In the genomic region with DNA sequence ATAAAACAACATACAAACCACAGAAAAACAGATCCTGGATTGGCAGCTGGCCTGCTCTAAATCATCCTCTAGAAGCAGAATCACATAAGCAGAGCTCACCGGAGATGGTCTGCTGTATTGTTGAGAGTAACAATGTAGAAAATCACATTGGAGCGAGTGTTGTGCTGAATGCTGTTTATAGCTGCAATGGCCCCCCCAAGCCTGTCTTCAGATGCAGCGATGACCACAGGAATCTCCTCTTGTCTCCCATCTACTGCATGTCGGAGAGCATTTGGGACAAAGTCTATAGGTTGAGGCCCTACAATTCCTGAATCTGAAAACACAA, we compare ENCODE assay signal across 17 cellular contexts. TPM values are rescaled to one million over a fixed set of nuclear protein-coding genes. Genes with fewer than 3 reads are reported as not detected.
DNase-seq lines count a peak whose midpoint lies in the region; ATAC-seq and TF ChIP-seq lines count a peak whose summit lies in the region.
"Had no signal": no experiment of that assay in that cellular context is flagged by ENCODE, and none has a peak within 500 bp of the region (broad histone marks: within the 10 kb centered on the region; RNA-seq: fewer than 3 reads in every experiment).

No MANE protein-coding gene starts in this region.

- no peaks in the 10 kb centered on the region for H3K4me1 Mint-ChIP-seq in T-helper 2 cell treated with Interferon-gamma antibody and Interleukin-4, amounts not matched to agents 5 μg/mL and 100 μg/mL, for 36 hours (ENCODE audit: low read depth)
- peaks cover 22% of the 10 kb centered on the region for H3K4me1 Mint-ChIP-seq in HFFc6 (ENCODE audit: low read depth)
- peaks cover 20% of the 10 kb centered on the region for H3K4me1 Mint-ChIP-seq in activated T-helper 2 cell treated with anti-CD3 and anti-CD28 coated beads, Interferon-gamma antibody, Interleukin-2, Interleukin-4, amounts not matched to agents 10 μg/mL and 5 μg/mL and 100 μg/mL, durations not matched to agents 14 hours and 24 hours and 36 hours (ENCODE audit: low read depth)
- H3K4me1 Mint-ChIP-seq in naive thymus-derived CD8-positive, alpha-beta T cell: peaks cover 5 to 14% (median 9%) of the 10 kb centered on the region in 4 donors

- DNase-seq in T-helper 2 cell treated with Interferon-gamma antibody and Interleukin-4, amounts not matched to agents 5 μg/mL and 100 μg/mL, for 36 hours (ENCODE audit: low spot score): no peak
- DNase-seq in T-helper 2 cell (no peak), HFFc6 (no peak), DMS 273 treated with DMSO at 0.1 percent for 48 hours (lab: John Stamatoyannopoulos, UW) (no peak)
- no peak for DNase-seq in activated T-helper 2 cell treated with anti-CD3 and anti-CD28 coated beads, Interferon-gamma antibody, Interleukin-2, Interleukin-4, amounts not matched to agents 10 μg/mL and 5 μg/mL and 100 μg/mL, durations not matched to agents 14 hours and 24 hours and 36 hours (ENCODE audit: low spot score)
- DNase-seq in naive thymus-derived CD8-positive, alpha-beta T cell: no peak
- DNase-seq: activated gamma-delta T cell treated with Interleukin-2 at 50 U/mL for 16 hours, dorsolateral prefrontal cortex, heart left ventricle, Karpas-422, kidney, NCI-H1694 treated with DMSO at 0.1 percent for 48 hours, NCI-H510A, posterior cingulate gyrus, T-helper 1 cell had no signal

- peaks cover 46% of the 10 kb centered on the region for H3K36me3 Mint-ChIP-seq in T-helper 2 cell treated with Interferon-gamma antibody and Interleukin-4, amounts not matched to agents 5 μg/mL and 100 μg/mL, for 36 hours (ENCODE audit: low read depth)
- H3K36me3 Mint-ChIP-seq in HFFc6 (ENCODE audit: low read depth): peaks cover 32% of the 10 kb centered on the region
- peaks cover 61% of the 10 kb centered on the region for H3K36me3 Mint-ChIP-seq in activated T-helper 2 cell treated with anti-CD3 and anti-CD28 coated beads, Interferon-gamma antibody, Interleukin-2, Interleukin-4, amounts not matched to agents 10 μg/mL and 5 μg/mL and 100 μg/mL, durations not matched to agents 14 hours and 24 hours and 36 hours (ENCODE audit: low read depth)
- H3K36me3 Mint-ChIP-seq in naive thymus-derived CD8-positive, alpha-beta T cell: peaks cover 0 to 59% (median 2%) of the 10 kb centered on the region in 3 donors

- H3K27me3 Mint-ChIP-seq in T-helper 2 cell treated with Interferon-gamma antibody and Interleukin-4, amounts not matched to agents 5 μg/mL and 100 μg/mL, for 36 hours (ENCODE audit: low read depth): no peaks in the 10 kb centered on the region
- peaks cover 2% of the 10 kb centered on the region; the same call in 1 of the 2 replicates for H3K27me3 Mint-ChIP-seq in HFFc6 (ENCODE audit: insufficient read depth)
- H3K27me3 Mint-ChIP-seq in activated T-helper 2 cell treated with anti-CD3 and anti-CD28 coated beads, Interferon-gamma antibody, Interleukin-2, Interleukin-4, amounts not matched to agents 10 μg/mL and 5 μg/mL and 100 μg/mL, durations not matched to agents 14 hours and 24 hours and 36 hours (ENCODE audit: low read depth): no peaks in the 10 kb centered on the region
- H3K27me3 Mint-ChIP-seq in naive thymus-derived CD8-positive, alpha-beta T cell: no peaks in the 10 kb centered on the region

- no peak overlapping the region for H3K4me3 Mint-ChIP-seq in T-helper 2 cell treated with Interferon-gamma antibody and Interleukin-4, amounts not matched to agents 5 μg/mL and 100 μg/mL, for 36 hours
- H3K4me3 Mint-ChIP-seq in HFFc6: no peak overlapping the region
- H3K4me3 Mint-ChIP-seq in activated T-helper 2 cell treated with anti-CD3 and anti-CD28 coated beads, Interferon-gamma antibody, Interleukin-2, Interleukin-4, amounts not matched to agents 10 μg/mL and 5 μg/mL and 100 μg/mL, durations not matched to agents 14 hours and 24 hours and 36 hours (ENCODE audit: low read depth): no peak overlapping the region
- H3K4me3 Mint-ChIP-seq in naive thymus-derived CD8-positive, alpha-beta T cell: no peak overlapping the region

- no peak for ATAC-seq in naive thymus-derived CD8-positive, alpha-beta T cell
- ATAC-seq in HG02852 (IDR thresholded peaks at IDR 0.05; ENCODE audit: unreplicated experiment) (no peak), HG02981 (IDR thresholded peaks at IDR 0.05; ENCODE audit: unreplicated experiment) (no peak)
- ATAC-seq: heart left ventricle had no signal

- peak overlapping the region; percentile 52 for H3K27ac Mint-ChIP-seq in T-helper 2 cell treated with Interferon-gamma antibody and Interleukin-4, amounts not matched to agents 5 μg/mL and 100 μg/mL, for 36 hours
- H3K27ac Mint-ChIP-seq in HFFc6: peak overlapping the region; percentile 28; the same call in 1 of the 2 replicates
- peak overlapping the region; percentile 38 for H3K27ac Mint-ChIP-seq in activated T-helper 2 cell treated with anti-CD3 and anti-CD28 coated beads, Interferon-gamma antibody, Interleukin-2, Interleukin-4, amounts not matched to agents 10 μg/mL and 5 μg/mL and 100 μg/mL, durations not matched to agents 14 hours and 24 hours and 36 hours
- H3K27ac Mint-ChIP-seq in naive thymus-derived CD8-positive, alpha-beta T cell: peak overlapping the region in 8 of 10 donors; percentile 8 to 82 (median 62)

- intact Hi-C loops in activated T-helper 2 cell treated with anti-CD3 and anti-CD28 coated beads, Interferon-gamma antibody, Interleukin-2, Interleukin-4, amounts not matched to agents 10 μg/mL and 5 μg/mL and 100 μg/mL, durations not matched to agents 14 hours and 24 hours and 36 hours (cut with micrococcal nuclease): no loop called here

- POLR2A ChIA-PET in naive thymus-derived CD8-positive, alpha-beta T cell (lab: Charles Lee): interaction anchor here (3.9 kb wide), 1 partner anchor 8 kb away, joined by 19 read pairs; a partner anchor contains a TSS

- no peaks in the 10 kb centered on the region for H3K9me3 Mint-ChIP-seq in T-helper 2 cell treated with Interferon-gamma antibody and Interleukin-4, amounts not matched to agents 5 μg/mL and 100 μg/mL, for 36 hours
- H3K9me3 Mint-ChIP-seq in HFFc6: no peaks in the 10 kb centered on the region
- H3K9me3 Mint-ChIP-seq in activated T-helper 2 cell treated with anti-CD3 and anti-CD28 coated beads, Interferon-gamma antibody, Interleukin-2, Interleukin-4, amounts not matched to agents 10 μg/mL and 5 μg/mL and 100 μg/mL, durations not matched to agents 14 hours and 24 hours and 36 hours: no peaks in the 10 kb centered on the region
- H3K9me3 Mint-ChIP-seq in naive thymus-derived CD8-positive, alpha-beta T cell: no peaks in the 10 kb centered on the region

- TF ChIP-seq CTCF in HFFc6 (IDR thresholded peaks at IDR 0.05): no peak

RNA-seq across cellular contexts. Expression of a gene that starts 8.0 kb away (rescaled TPM):
- total RNA-seq in HFFc6 (2021; fragmentation: NEBNext Ultra II Directional; extraction: Animal tissue kit (Norgen Biotek cat#: 25700)): 10 to 100 TPM; 72.6 to 90.9 (median 88.5) TPM
- total RNA-seq in activated T-helper 2 cell treated with anti-CD3 and anti-CD28 coated beads, Interferon-gamma antibody, Interleukin-2, Interleukin-4, amounts not matched to agents 10 μg/mL and 5 μg/mL and 100 μg/mL, durations not matched to agents 14 hours and 24 hours and 36 hours: 37.6 and 38.7 TPM in 2 replicates
- total RNA-seq in naive thymus-derived CD8-positive, alpha-beta T cell: 10 to 100 TPM; 39.2 to 41.0 TPM
- 10 to 100 TPM; 54.8 to 67.4 (median 58.3) TPM for polyA plus RNA-seq in naive thymus-derived CD8-positive, alpha-beta T cell

RNA-seq across cellular contexts. Expression of a gene that starts 8.3 kb away (rescaled TPM):
- total RNA-seq in HFFc6 (2021; fragmentation: NEBNext Ultra II Directional; extraction: Animal tissue kit (Norgen Biotek cat#: 25700)): 100 to 1,000 TPM; 179 to 209 (median 193) TPM
- 124 and 125 TPM in 2 replicates for total RNA-seq in activated T-helper 2 cell treated with anti-CD3 and anti-CD28 coated beads, Interferon-gamma antibody, Interleukin-2, Interleukin-4, amounts not matched to agents 10 μg/mL and 5 μg/mL and 100 μg/mL, durations not matched to agents 14 hours and 24 hours and 36 hours
- 10 to 100 TPM; 80.1 to 89.9 TPM for total RNA-seq in naive thymus-derived CD8-positive, alpha-beta T cell
- polyA plus RNA-seq in naive thymus-derived CD8-positive, alpha-beta T cell: 100 to 1,000 TPM; 340 to 369 (median 348) TPM

RNA-seq across cellular contexts. Expression of a gene that starts 11.8 kb away (rescaled TPM):
- total RNA-seq in HFFc6 (2021; fragmentation: NEBNext Ultra II Directional; extraction: Animal tissue kit (Norgen Biotek cat#: 25700)): 10 to 100 TPM; 77.1 to 87.9 (median 80.9) TPM
- 226 and 235 TPM in 2 replicates for total RNA-seq in activated T-helper 2 cell treated with anti-CD3 and anti-CD28 coated beads, Interferon-gamma antibody, Interleukin-2, Interleukin-4, amounts not matched to agents 10 μg/mL and 5 μg/mL and 100 μg/mL, durations not matched to agents 14 hours and 24 hours and 36 hours
- 100 to 1,000 TPM; 107 to 109 TPM for total RNA-seq in naive thymus-derived CD8-positive, alpha-beta T cell
- 10 to 100 TPM; 41.8 to 77.5 (median 73.2) TPM for polyA plus RNA-seq in naive thymus-derived CD8-positive, alpha-beta T cell

RNA-seq across cellular contexts. Expression of a gene that starts 11.9 kb away (rescaled TPM):
- total RNA-seq in HFFc6 (2021; fragmentation: NEBNext Ultra II Directional; extraction: Animal tissue kit (Norgen Biotek cat#: 25700)): 10 to 100 TPM; 44.1 to 64.2 (median 56.0) TPM
- total RNA-seq in activated T-helper 2 cell treated with anti-CD3 and anti-CD28 coated beads, Interferon-gamma antibody, Interleukin-2, Interleukin-4, amounts not matched to agents 10 μg/mL and 5 μg/mL and 100 μg/mL, durations not matched to agents 14 hours and 24 hours and 36 hours: 60.4 and 66.3 TPM in 2 replicates
- total RNA-seq in naive thymus-derived CD8-positive, alpha-beta T cell: 10 to 100 TPM; 66.0 to 72.9 TPM
- 10 to 100 TPM; 71.8 to 81.4 (median 80.5) TPM for polyA plus RNA-seq in naive thymus-derived CD8-positive, alpha-beta T cell
